3 cellular contexts compared by ENCODE assay signal in genomic region chr12:132204064-132204821, GRCh38.
TF ChIP-seq lines count a peak whose summit lies in the region.

No MANE protein-coding gene starts in this region.

TF ChIP-seq in SK-N-SH treated with all-trans-retinoic acid at 6 μM for 48 hours, 23 proteins besides CTCF, POLR2A, EP300 and RAD21:
- TF ChIP-seq PATZ1 (CRISPR knock-in tag; IDR thresholded peaks at IDR 0.05; ENCODE audit: borderline replicate concordance) (no peak), TSHZ2 (CRISPR knock-in tag; IDR thresholded peaks at IDR 0.05) (no peak), OSR1 (CRISPR knock-in tag; IDR thresholded peaks at IDR 0.05) (no peak), ESRRG (CRISPR knock-in tag; IDR thresholded peaks at IDR 0.05) (no peak), ZNF70 (CRISPR knock-in tag; IDR thresholded peaks at IDR 0.05) (no peak), SNAI2 (CRISPR knock-in tag; IDR thresholded peaks at IDR 0.05) (no peak), CSDC2 (CRISPR knock-in tag; IDR thresholded peaks at IDR 0.05) (no peak), ISL1 (CRISPR knock-in tag; IDR thresholded peaks at IDR 0.05) (no peak), BACH2 (CRISPR knock-in tag; IDR thresholded peaks at IDR 0.05; ENCODE audit: borderline replicate concordance) (no peak)

TF ChIP-seq in SK-N-SH, 30 proteins besides CTCF, POLR2A, EP300 and RAD21 (continued from another document):
- no peak for TF ChIP-seq IRF3 (IDR thresholded peaks at IDR 0.05; ENCODE audit: low read depth, low read length)
- TF ChIP-seq SMC3 (IDR thresholded peaks at IDR 0.05; ENCODE audit: low read depth, low read length), result no peak
- no peak for TF ChIP-seq SIN3A (IDR thresholded peaks at IDR 0.05; ENCODE audit: borderline replicate concordance, low read depth, low read length)
- no peak for TF ChIP-seq REST (IDR thresholded peaks at IDR 0.05; ENCODE audit: low read depth, low read length)
- TF ChIP-seq EZH2phosphoT487 (IDR thresholded peaks at IDR 0.05; ENCODE audit: borderline replicate concordance, low read depth), result no peak
- TF ChIP-seq RXRA (IDR thresholded peaks at IDR 0.05; ENCODE audit: borderline replicate concordance, low read depth), result no peak
- TF ChIP-seq USF1 (IDR thresholded peaks at IDR 0.05; ENCODE audit: borderline replicate concordance, low read depth), result no peak
- no peak for TF ChIP-seq FOSL2 (IDR thresholded peaks at IDR 0.05; ENCODE audit: borderline replicate concordance, low read depth)

TF ChIP-seq in IMR-90, 13 proteins besides CTCF, POLR2A, EP300 and RAD21 (continued from another document):
- TF ChIP-seq ELK1 (IDR thresholded peaks at IDR 0.05; ENCODE audit: borderline replicate concordance, low read depth, low read length) (no peak), RFX5 (IDR thresholded peaks at IDR 0.05; ENCODE audit: low read depth, low read length) (no peak)
